ENCODE assay signal across 8 cellular contexts in genomic region chr19:40056505-40056904, GRCh38. TPM values are rescaled to one million over a fixed set of nuclear protein-coding genes. Genes with fewer than 3 reads are reported as not detected.
DNase-seq lines count a peak whose midpoint lies in the region; ATAC-seq and TF ChIP-seq lines count a peak whose summit lies in the region.

No MANE protein-coding gene starts in this region.

- H3K27ac ChIP-seq in liver (ENCODE audit: low read depth in 1 of 2, low read length in 2 of 2) = no peak overlapping the region
- H3K27ac ChIP-seq in tibial artery = peak overlapping the region; percentile 64 to 75

- H3K9ac ChIP-seq in liver (ENCODE audit: low read depth in 1 of 2, low read length in 2 of 2) = peak overlapping the region; percentile 65 to 73

- H3K36me3 ChIP-seq in liver (ENCODE audit: control insufficient read depth in 4 of 4, insufficient read depth in 3 of 4, low read depth in 1 of 4, low read length in 3 of 4) (peaks cover 0 to 2% (median 0%) of the 10 kb centered on the region in 4 donors), tibial artery (no peaks in the 10 kb centered on the region)

- H3K4me1 ChIP-seq in liver (ENCODE audit: control insufficient read depth in 4 of 4, insufficient read depth in 4 of 4, low read length in 3 of 4) = peaks cover 0 to 16% (median 14%) of the 10 kb centered on the region in 4 donors
- peaks cover 0 to 16% (median 6%) of the 10 kb centered on the region in 4 donors for H3K4me1 ChIP-seq in tibial artery

- POLR2A ChIA-PET in activated naive CD8-positive, alpha-beta T cell treated with anti-CD3 and anti-CD28 coated beads, Interleukin-2, amount 10 ng/mL, durations not matched to agents 7 days and 5 days (lab: Charles Lee) = interaction anchor here (1.8 to 2.2 kb wide), 2 partner anchors 34 to 86 kb away, joined by 6 to 11 read pairs; partner anchors contain the start of genes PSMC4 and ZNF780A

- H3K36me3 Mint-ChIP-seq in activated T-cell treated with anti-CD3 and anti-CD28 coated beads, Interleukin-2, amount 50 U/mL, for 4 hours (ENCODE audit: insufficient read depth) = peaks cover 22% of the 10 kb centered on the region
- H3K36me3 Mint-ChIP-seq in activated naive CD8-positive, alpha-beta T cell treated with anti-CD3 and anti-CD28 coated beads, Interleukin-2, amount 10 ng/mL, durations not matched to agents 7 days and 5 days = peaks cover 28% of the 10 kb centered on the region

- H3K4me3 ChIP-seq in liver (ENCODE audit: low read depth in 1 of 3, low read length in 3 of 3) = peak overlapping the region; percentile 81 to 99 (median 86)
- peak overlapping the region; percentile 66 to 81 for H3K4me3 ChIP-seq in tibial artery

- peaks cover 4% of the 10 kb centered on the region for H3K27me3 Mint-ChIP-seq in activated T-cell treated with anti-CD3 and anti-CD28 coated beads, Interleukin-2, amount 50 U/mL, for 4 hours (ENCODE audit: low read depth)
- peaks cover 11% of the 10 kb centered on the region for H3K27me3 Mint-ChIP-seq in activated naive CD8-positive, alpha-beta T cell treated with anti-CD3 and anti-CD28 coated beads, Interleukin-2, amount 10 ng/mL, durations not matched to agents 7 days and 5 days

- WGBS in liver = 4% methylated on average over 7 of the region's 7 CpGs

- intact Hi-C loops in tibial artery (cut with DNase I; ENCODE audit: low total_unique reads) = no loop called here

- DNase-seq in activated T-cell treated with anti-CD3 and anti-CD28 coated beads, Interleukin-2, amount 50 U/mL, for 4 hours = no peak
- no peak for DNase-seq in activated T-cell treated with anti-CD3 and anti-CD28 coated beads for 4 hours
- DNase-seq in activated naive CD8-positive, alpha-beta T cell treated with anti-CD3 and anti-CD28 coated beads, Interleukin-2, amount 10 ng/mL, durations not matched to agents 7 days and 5 days = no peak
- no peak for DNase-seq in tibial artery
- no peak for DNase-seq in stimulated activated CD4-positive, alpha-beta T cell treated with anti-CD3 and anti-CD28 coated beads, Interleukin-4, amount 100 ng/mL, for 4 hours

- TF ChIP-seq RAD21 in liver (IDR thresholded peaks at IDR 0.05) = no peak

- peaks cover 46% of the 10 kb centered on the region for H3K4me1 Mint-ChIP-seq in activated T-cell treated with anti-CD3 and anti-CD28 coated beads, Interleukin-2, amount 50 U/mL, for 4 hours (ENCODE audit: low read depth)
- peaks cover 40% of the 10 kb centered on the region for H3K4me1 Mint-ChIP-seq in activated naive CD8-positive, alpha-beta T cell treated with anti-CD3 and anti-CD28 coated beads, Interleukin-2, amount 10 ng/mL, durations not matched to agents 7 days and 5 days

- peak overlapping the region; percentile 99 for H3K4me3 Mint-ChIP-seq in activated T-cell treated with anti-CD3 and anti-CD28 coated beads, Interleukin-2, amount 50 U/mL, for 4 hours
- H3K4me3 Mint-ChIP-seq in activated naive CD8-positive, alpha-beta T cell treated with anti-CD3 and anti-CD28 coated beads, Interleukin-2, amount 10 ng/mL, durations not matched to agents 7 days and 5 days = peak overlapping the region; percentile 99

- H3K27ac Mint-ChIP-seq in activated naive CD8-positive, alpha-beta T cell treated with anti-CD3 and anti-CD28 coated beads, Interleukin-2, amount 10 ng/mL, durations not matched to agents 7 days and 5 days = peak overlapping the region; percentile 97

- H3K9me3 Mint-ChIP-seq in activated T-cell treated with anti-CD3 and anti-CD28 coated beads, Interleukin-2, amount 50 U/mL, for 4 hours = peaks cover 28% of the 10 kb centered on the region
- peaks cover 29% of the 10 kb centered on the region for H3K9me3 Mint-ChIP-seq in activated naive CD8-positive, alpha-beta T cell treated with anti-CD3 and anti-CD28 coated beads, Interleukin-2, amount 10 ng/mL, durations not matched to agents 7 days and 5 days

- TF ChIP-seq CTCF in liver (IDR thresholded peaks at IDR 0.05; ENCODE audit: low read depth, low read length, missing input control) (no peak), tibial artery (IDR thresholded peaks at IDR 0.05) (no peak)

- no peak for ATAC-seq in activated T-cell treated with anti-CD3 and anti-CD28 coated beads, Interleukin-2, amount 50 U/mL, for 4 hours
- no peak for ATAC-seq in activated naive CD8-positive, alpha-beta T cell treated with anti-CD3 and anti-CD28 coated beads, Interleukin-2, amount 10 ng/mL, durations not matched to agents 7 days and 5 days (ENCODE audit: low read depth)
- ATAC-seq in HG03342 (IDR thresholded peaks at IDR 0.05; ENCODE audit: unreplicated experiment) = no peak
- ATAC-seq in GM21423 (IDR thresholded peaks at IDR 0.05; ENCODE audit: unreplicated experiment) = no peak

- H3K9me3 ChIP-seq in liver (ENCODE audit: control insufficient read depth in 4 of 4, low read length in 3 of 4) = peaks cover 3 to 19% (median 14%) of the 10 kb centered on the region in 4 donors
- peaks cover 0 to 50% (median 3%) of the 10 kb centered on the region in 3 donors for H3K9me3 ChIP-seq in tibial artery

- H3K27me3 ChIP-seq in liver (ENCODE audit: control insufficient read depth in 4 of 4, insufficient read depth in 4 of 4, low read length in 3 of 4) (no peaks in the 10 kb centered on the region), tibial artery (no peaks in the 10 kb centered on the region)

TF ChIP-seq in liver, 16 proteins besides CTCF, POLR2A, EP300 and RAD21:
- no peak for TF ChIP-seq GABPA (IDR thresholded peaks at IDR 0.05 in 1 of 2, conservative IDR thresholded peaks at IDR 0.05 in 1 of 2)
- TF ChIP-seq, protein P1, sequence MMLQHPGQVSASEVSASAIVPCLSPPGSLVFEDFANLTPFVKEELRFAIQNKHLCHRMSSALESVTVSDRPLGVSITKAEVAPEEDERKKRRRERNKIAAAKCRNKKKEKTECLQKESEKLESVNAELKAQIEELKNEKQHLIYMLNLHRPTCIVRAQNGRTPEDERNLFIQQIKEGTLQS (IDR thresholded peaks at IDR 0.05) = no peak
TF ChIP-seq in liver: peak in this region for 0.

RNA-seq across cellular contexts. Expression of gene ZNF780B, which starts 0.5 kb away (rescaled TPM):
- 10 to 100 TPM; 15.2 to 17.8 (median 17.0) TPM for total RNA-seq in activated T-cell treated with anti-CD3 and anti-CD28 coated beads, Interleukin-2, amount 50 U/mL, for 4 hours
- 10 to 100 TPM; 35.6 to 39.4 TPM for total RNA-seq in activated naive CD8-positive, alpha-beta T cell treated with anti-CD3 and anti-CD28 coated beads, Interleukin-2, amount 10 ng/mL, durations not matched to agents 7 days and 5 days
- 10 to 100 TPM in 1 of 2 donors, 1 to 10 TPM in 1; 7.8 to 18.0 TPM for total RNA-seq in liver
- polyA plus RNA-seq in liver = 1 to 10 TPM; 1.4 to 3.8 TPM

RNA-seq across cellular contexts. Expression of gene ZNF780A, which starts 34.2 kb away (rescaled TPM):
- 10 to 100 TPM; 14.3 to 15.4 (median 14.4) TPM for total RNA-seq in activated T-cell treated with anti-CD3 and anti-CD28 coated beads, Interleukin-2, amount 50 U/mL, for 4 hours
- total RNA-seq in activated naive CD8-positive, alpha-beta T cell treated with anti-CD3 and anti-CD28 coated beads, Interleukin-2, amount 10 ng/mL, durations not matched to agents 7 days and 5 days = 10 to 100 TPM; 30.2 to 32.2 TPM
- total RNA-seq in liver = 10 to 100 TPM; 11.7 to 18.7 TPM
- polyA plus RNA-seq in liver = 10 to 100 TPM; 10.9 to 16.3 TPM

RNA-seq across cellular contexts. Expression of gene ZNF546, which starts 59.6 kb away (rescaled TPM):
- total RNA-seq in activated T-cell treated with anti-CD3 and anti-CD28 coated beads, Interleukin-2, amount 50 U/mL, for 4 hours = 1 to 10 TPM; 2.2 to 2.8 (median 2.6) TPM
- total RNA-seq in activated naive CD8-positive, alpha-beta T cell treated with anti-CD3 and anti-CD28 coated beads, Interleukin-2, amount 10 ng/mL, durations not matched to agents 7 days and 5 days = 1 to 10 TPM; 9.3 to 9.9 TPM
- total RNA-seq in liver = 1 to 10 TPM; 2.3 to 4.9 TPM
- 1 to 10 TPM; 1.1 to 2.0 TPM for polyA plus RNA-seq in liver

Comparison
In these comparisons a context has a peak if more than half of its experiments do, and no peak if none do; other contexts are left out.
1. H3K27ac ChIP-seq: peak in tibial artery (2 of 2); none in liver (0 of 2).